1 cellular context compared by ENCODE assay signal in genomic region chr11:33912405-33913361, GRCh38.
TF ChIP-seq lines count a peak whose summit lies in the region.

No MANE protein-coding gene starts in this region.

TF ChIP-seq in GM12878, 131 proteins besides CTCF, POLR2A, EP300 and RAD21 (continued from another document and continues in another):
- TF ChIP-seq PBX3 (IDR thresholded peaks at IDR 0.05; ENCODE audit: insufficient replicate concordance, low read depth, low read length) (no peak), IRF3 (IDR thresholded peaks at IDR 0.05) (no peak), FOXK2 (IDR thresholded peaks at IDR 0.05) (0 out of 2 replicates have a peak, but pooled peaks have one; percentile 18), POLR2AphosphoS2 (IDR thresholded peaks at IDR 0.05; ENCODE audit: low read depth, low read length) (no peak), SREBF2 (IDR thresholded peaks at IDR 0.05; ENCODE audit: low read length) (no peak), CBX3 (IDR thresholded peaks at IDR 0.05; ENCODE audit: borderline replicate concordance, low read depth) (no peak), NFIC (IDR thresholded peaks at IDR 0.05; ENCODE audit: low read depth, low read length) (peak; percentile 42; the same call in 1 of the 2 replicates), KDM1A (IDR thresholded peaks at IDR 0.05; ENCODE audit: borderline replicate concordance) (no peak), E2F4 (IDR thresholded peaks at IDR 0.05; ENCODE audit: low read depth, low read length) (no peak), NRF1 (conservative IDR thresholded peaks at IDR 0.05; ENCODE audit: low read depth, low read length) (no peak), CUX1 (IDR thresholded peaks at IDR 0.05; ENCODE audit: insufficient replicate concordance, low read depth, low read length) (no peak), EED (IDR thresholded peaks at IDR 0.05; ENCODE audit: low read depth) (0 out of 2 replicates have a peak, but pooled peaks have one; percentile 33), ZZZ3 (IDR thresholded peaks at IDR 0.05; ENCODE audit: control insufficient read depth, insufficient read length, low read depth) (no peak), ZBTB4 (CRISPR knock-in tag; IDR thresholded peaks at IDR 0.05) (no peak), DPF2 (IDR thresholded peaks at IDR 0.05) (0 out of 2 replicates have a peak, but pooled peaks have one; percentile 20), KLF5 (IDR thresholded peaks at IDR 0.05; ENCODE audit: partially characterized antibody) (no peak), PAX8 (IDR thresholded peaks at IDR 0.05) (no peak), TCF3 (IDR thresholded peaks at IDR 0.05; ENCODE audit: borderline replicate concordance, insufficient read depth, low read depth, low read length) (no peak), MEF2B (IDR thresholded peaks at IDR 0.05; ENCODE audit: partially characterized antibody, poor library complexity, severe bottlenecking) (no peak), SMC3 (IDR thresholded peaks at IDR 0.05; ENCODE audit: borderline replicate concordance, low read length) (0 out of 2 replicates have a peak, but pooled peaks have one; percentile 4), RCOR1 (conservative IDR thresholded peaks at IDR 0.05; ENCODE audit: low read depth, low read length) (no peak), CEBPZ (IDR thresholded peaks at IDR 0.05; ENCODE audit: low read depth, low read length) (no peak), ESRRA (IDR thresholded peaks at IDR 0.05; ENCODE audit: low read length) (no peak), RELA (IDR thresholded peaks at IDR 0.05; ENCODE audit: borderline replicate concordance, partially characterized antibody) (no peak), CHD4 (IDR thresholded peaks at IDR 0.05) (no peak), HDAC2 (IDR thresholded peaks at IDR 0.05) (no peak), MEF2A (IDR thresholded peaks at IDR 0.05; ENCODE audit: insufficient read depth, low read depth, low read length) (no peak), RELB (IDR thresholded peaks at IDR 0.05; ENCODE audit: low read depth) (no peak), SUZ12 (IDR thresholded peaks at IDR 0.05; ENCODE audit: unreplicated experiment) (no peak), STAT1 (conservative IDR thresholded peaks at IDR 0.05) (no peak), SIX5 (IDR thresholded peaks at IDR 0.05; ENCODE audit: low read depth, low read length, severe bottlenecking) (no peak), RB1 (IDR thresholded peaks at IDR 0.05; ENCODE audit: borderline replicate concordance) (no peak), POU2F2 (IDR thresholded peaks at IDR 0.05; ENCODE audit: borderline replicate concordance, low read depth, low read length) (peak; percentile 52; the same call in 1 of the 3 replicates), EGR1 (IDR thresholded peaks at IDR 0.05; ENCODE audit: borderline replicate concordance in 1 of 2, low read depth in 2 of 2, low read length in 2 of 2) (no peak), ZNF24 (IDR thresholded peaks at IDR 0.05) (no peak), MYC (IDR thresholded peaks at IDR 0.05; ENCODE audit: insufficient read depth, insufficient read length, insufficient replicate concordance, low read length, severe bottlenecking) (no peak), BMI1 (IDR thresholded peaks at IDR 0.05; ENCODE audit: borderline replicate concordance) (no peak), ZBED1 (IDR thresholded peaks at IDR 0.05; ENCODE audit: borderline replicate concordance) (no peak), YY1 (IDR thresholded peaks at IDR 0.05; ENCODE audit: low read depth, low read length) (no peak), ZSCAN29 (IDR thresholded peaks at IDR 0.05) (no peak), NKRF (conservative IDR thresholded peaks at IDR 0.05) (no peak), ATF7 (IDR thresholded peaks at IDR 0.05; ENCODE audit: low read depth) (0 out of 2 replicates have a peak, but pooled peaks have one; percentile 36), ZNF217 (IDR thresholded peaks at IDR 0.05) (no peak), CREM (IDR thresholded peaks at IDR 0.05; ENCODE audit: low read depth) (peak; percentile 42; the same call in 1 of the 2 replicates)
